ENCODE assay signal across 20 cellular contexts in genomic region chr2:77567723-77568122, GRCh38. TPM values are rescaled to one million over a fixed set of nuclear protein-coding genes. Genes with fewer than 3 reads are reported as not detected.
DNase-seq lines count a peak whose midpoint lies in the region; ATAC-seq, FAIRE-seq and TF ChIP-seq lines count a peak whose summit lies in the region.
"Had no signal": no experiment of that assay in that cellular context is flagged by ENCODE, and none has a peak within 500 bp of the region (broad histone marks: within the 10 kb centered on the region; RNA-seq: fewer than 3 reads in every experiment).

No MANE protein-coding gene starts in this region.

- DNase-seq in Panc1 (ENCODE audit: low read depth, low spot score) (no peak), HepG2 (ENCODE audit: low spot score) (no peak), retina (peak; percentile 35), NCI-H187 treated with DMSO at 0.1 percent for 48 hours (lab: John Stamatoyannopoulos, UW) (no peak), NCI-H2171 (lab: John Stamatoyannopoulos, UW) (no peak), RPMI8226 (no peak)
- DNase-seq: Calu3, DMS79 treated with DMSO at 0.1 percent for 48 hours, HCEC 1CT, NCI-H1436, NCI-H2029 treated with DMSO at 0.1 percent for 48 hours, NCI-H510A treated with DMSO at 0.1 percent for 48 hours, PC-9, SK-N-SH had no signal

- no peak overlapping the region for H2AFZ ChIP-seq in HepG2 (ENCODE audit: low read length)
- H2AFZ ChIP-seq: PC-9 had no signal

- TF ChIP-seq EP300 in HepG2 (IDR thresholded peaks at IDR 0.05; ENCODE audit: low read depth in 2 of 2, low read length in 2 of 2) (no peak), HepG2 (CRISPR knock-in tag; IDR thresholded peaks at IDR 0.05; ENCODE audit: borderline replicate concordance) (no peak)

- 0% methylated on average over 2 of the region's 2 CpGs for WGBS in HepG2 (ENCODE audit: low lambda C conversion rate)

- no peaks in the 10 kb centered on the region for H3K4me1 ChIP-seq in HEK293 (ENCODE audit: control insufficient read depth, insufficient read depth, low read length)
- H3K4me1 ChIP-seq in Panc1 (ENCODE audit: control insufficient read depth, insufficient read depth, low read length): no peaks in the 10 kb centered on the region
- H3K4me1 ChIP-seq in HepG2 (ENCODE audit: insufficient read depth, low read length): peaks cover 10% of the 10 kb centered on the region

- intact Hi-C loops in Panc1 (cut with micrococcal nuclease; ENCODE audit: unreplicated experiment): no loop called here
- intact Hi-C loops in HepG2 (cut with micrococcal nuclease; ENCODE audit: unreplicated experiment): no loop called here

- TF ChIP-seq CTCF in HEK293 (tag by site-specific recombination; IDR thresholded peaks at IDR 0.05) (no peak), Panc1 (IDR thresholded peaks at IDR 0.05) (no peak), HepG2 (CRISPR knock-in tag; IDR thresholded peaks at IDR 0.05) (no peak)

- H3K4me2 ChIP-seq in HepG2 (ENCODE audit: low read depth, low read length): no peak overlapping the region
- H3K4me2 ChIP-seq: PC-9, SK-N-SH had no signal

- H3K9ac ChIP-seq in HepG2 (ENCODE audit: insufficient read depth, low read depth, low read length): no peak overlapping the region
- H3K9ac ChIP-seq: SK-N-SH had no signal

- H3K9me3 ChIP-seq in HEK293 (ENCODE audit: control insufficient read depth, insufficient read depth, low read depth, low read length) (no peaks in the 10 kb centered on the region), Panc1 (ENCODE audit: control insufficient read depth, insufficient read depth, low read depth, low read length) (no peaks in the 10 kb centered on the region; the same call in 1 of the 2 replicates), HepG2 (ENCODE audit: low read length) (no peaks in the 10 kb centered on the region)
- H3K9me3 ChIP-seq: SK-N-SH had no signal

- H3K36me3 ChIP-seq in HEK293 (ENCODE audit: control insufficient read depth in 2 of 2, insufficient read depth in 1 of 2, low read length in 2 of 2): no peaks in the 10 kb centered on the region
- H3K36me3 ChIP-seq in Panc1 (ENCODE audit: control insufficient read depth, insufficient read depth, low read length): no peaks in the 10 kb centered on the region
- H3K36me3 ChIP-seq in HepG2 (replicated peaks in 1 of 2; ENCODE audit: control insufficient read depth in 1 of 2, insufficient read depth in 2 of 2, low read length in 2 of 2): no peaks in the 10 kb centered on the region

- no peaks in the 10 kb centered on the region for H4K20me1 ChIP-seq in HepG2 (ENCODE audit: insufficient read depth, low read length)

- H3K27ac ChIP-seq in HEK293 (ENCODE audit: extremely low read depth, low read depth, low read length) (no peak overlapping the region), Panc1 (ENCODE audit: low read length) (peak overlapping the region; percentile 40; the same call in 1 of the 2 replicates), HepG2 (ENCODE audit: extremely low read length, insufficient read depth, low read length) (no peak overlapping the region)
- H3K27ac ChIP-seq: HL-60, PC-9 had no signal

- POLR2A ChIA-PET in HEK293 (lab: Yijun Ruan, JAX): no interaction called here
- POLR2A ChIA-PET in Panc1 (lab: Charles Lee): no interaction called here
- POLR2A ChIA-PET in HepG2 (lab: Yijun Ruan, JAX): no interaction called here

- CTCF ChIA-PET in HEK293 (lab: Yijun Ruan, JAX) (no interaction called here), Panc1 (lab: Charles Lee) (no interaction called here), HepG2 (lab: Yijun Ruan, JAX; ENCODE audit: low intra/inter-chr PET ratio, low total read pairs) (no interaction called here)

- BruUV-seq in Panc1 (replicated peaks; lab: Mats Ljungman, UMichigan) (no TSS peak), HepG2 (replicated peaks; lab: Mats Ljungman, UMichigan) (no TSS peak)

- FAIRE-seq in HepG2 (lab: Jason Lieb, UNC): no peak
- FAIRE-seq: K562 had no signal

- H3K79me2 ChIP-seq in HepG2 (ENCODE audit: insufficient read depth, low read length): no peaks in the 10 kb centered on the region

- H3K27me3 ChIP-seq in Panc1 (ENCODE audit: control insufficient read depth, insufficient read depth, low read length): no peaks in the 10 kb centered on the region
- H3K27me3 ChIP-seq in HepG2 (ENCODE audit: control insufficient read depth in 1 of 2, insufficient read depth in 2 of 2, low read length in 2 of 2): no peaks in the 10 kb centered on the region

- TF ChIP-seq POLR2A in HepG2 (IDR thresholded peaks at IDR 0.05; ENCODE audit: insufficient read depth in 1 of 2, low read depth in 2 of 2, low read length in 2 of 2): no peak

- TF ChIP-seq RAD21 in HepG2 (CRISPR knock-in tag; IDR thresholded peaks at IDR 0.05): no peak

- H3K4me3 ChIP-seq in HEK293 (ENCODE audit: low read depth, low read length): no peak overlapping the region
- H3K4me3 ChIP-seq in Panc1 (ENCODE audit: low read depth in 2 of 2, low read length in 2 of 2): no peak overlapping the region
- no peak overlapping the region for H3K4me3 ChIP-seq in HepG2 (replicated peaks in 1 of 3; ENCODE audit: insufficient read depth in 1 of 3, low read depth in 2 of 3, low read length in 3 of 3)
- H3K4me3 ChIP-seq: K562, PC-9 had no signal

- in situ Hi-C loops in Panc1 (cut with HindIII; ENCODE audit: low pct_unique_long_range_greater_than_20kb, low sequenced_read_pairs): no loop called here
- in situ Hi-C loops in HepG2 (cut with HindIII; ENCODE audit: extremely low pct_ligation_motif_present, low pct_unique_long_range_greater_than_20kb): no loop called here

- ATAC-seq in Panc1: peak; percentile 80; the same call in 1 of the 2 replicates
- ATAC-seq in HepG2: peak; percentile 68; the same call in 2 of the 3 replicates
- ATAC-seq: K562, Right ventricle myocardium inferior had no signal

TF ChIP-seq in HEK293, 187 proteins besides CTCF, POLR2A, EP300 and RAD21 (continues in another document):
- TF ChIP-seq ZBTB17 (tag by site-specific recombination; IDR thresholded peaks at IDR 0.05) (0 out of 2 replicates have a peak, but pooled peaks have one; percentile 25), ZNF623 (tag by site-specific recombination; IDR thresholded peaks at IDR 0.05) (no peak), ZXDB (tag by site-specific recombination; IDR thresholded peaks at IDR 0.05) (peak; percentile 52), ZNF548 (tag by site-specific recombination; IDR thresholded peaks at IDR 0.05) (no peak), ZNF600 (tag by site-specific recombination; IDR thresholded peaks at IDR 0.05) (no peak), ZNF555 (tag by site-specific recombination; conservative IDR thresholded peaks at IDR 0.05) (no peak), ZNF544 (tag by site-specific recombination; IDR thresholded peaks at IDR 0.05) (no peak), ZNF561 (tag by site-specific recombination; IDR thresholded peaks at IDR 0.05; ENCODE audit: borderline replicate concordance) (0 out of 2 replicates have a peak, but pooled peaks have one; percentile 53), ZSCAN30 (tag by site-specific recombination; IDR thresholded peaks at IDR 0.05) (peak; percentile 84), ZNF777 (tag by site-specific recombination; IDR thresholded peaks at IDR 0.05; ENCODE audit: borderline replicate concordance) (no peak), SALL2 (tag by site-specific recombination; IDR thresholded peaks at IDR 0.05; ENCODE audit: borderline replicate concordance) (no peak)

TF ChIP-seq in HepG2, 621 proteins besides CTCF, POLR2A, EP300 and RAD21 (continues in another document):
- TF ChIP-seq BRF2 (CRISPR knock-in tag; IDR thresholded peaks at IDR 0.05) (no peak), ZNF781 (CRISPR knock-in tag; IDR thresholded peaks at IDR 0.05; ENCODE audit: borderline replicate concordance, not compliant biosample characterization) (no peak), CBX5 (CRISPR knock-in tag; IDR thresholded peaks at IDR 0.05; ENCODE audit: borderline replicate concordance) (no peak), MXI1 (IDR thresholded peaks at IDR 0.05; ENCODE audit: borderline replicate concordance, low read depth, low read length) (no peak), BRD4 (CRISPR knock-in tag; IDR thresholded peaks at IDR 0.05) (no peak), STAT5B (CRISPR knock-in tag; IDR thresholded peaks at IDR 0.05) (no peak), NFKBIZ (CRISPR knock-in tag; IDR thresholded peaks at IDR 0.05) (no peak), ZSCAN21 (CRISPR knock-in tag; IDR thresholded peaks at IDR 0.05; ENCODE audit: borderline replicate concordance) (no peak)

RNA-seq across cellular contexts. Expression of gene LRRTM4, which starts 45.5 kb away (rescaled TPM):
- total RNA-seq in Panc1 (2021; ENCODE audit: unreplicated experiment) (0.23 TPM), HepG2 (2016; rRNA removed; fragmentation: Illumina TruSeq; extraction: Trizol) (0.62 and 1.2 TPM in 2 replicates)
- polyA plus RNA-seq in Panc1 (2012; ENCODE audit: insufficient read length): 0.29 TPM
- 1.3 and 2.1 TPM in 2 replicates for total RNA-seq in HepG2 (2016; cell fraction: cytosol; rRNA removed; fragmentation: Illumina TruSeq; extraction: Trizol; ENCODE audit: low read depth)
- total RNA-seq in HepG2 (2016; cell fraction: insoluble cytoplasmic fraction; rRNA removed; fragmentation: Illumina TruSeq; extraction: Trizol): 0.95 and 1.2 TPM in 2 replicates
- total RNA-seq in HepG2 (2016; cell fraction: membrane; rRNA removed; fragmentation: Illumina TruSeq; extraction: Trizol): 3.0 and 3.6 TPM in 2 replicates
- total RNA-seq in HepG2 (2016; cell fraction: nucleus; rRNA removed; fragmentation: Illumina TruSeq; extraction: Trizol): 3.2 and 4.2 TPM in 2 replicates
- 1.2 TPM in 2 replicates for polyA plus RNA-seq in HepG2 (2011; rRNA removed)
- polyA plus RNA-seq in HepG2 (2011; cell fraction: cytosol; rRNA removed): 0.41 and 0.42 TPM in 2 replicates
- polyA plus RNA-seq in HepG2 (2011; cell fraction: nucleus; rRNA removed): 7.3 and 7.6 TPM in 2 replicates
- polyA plus RNA-seq in HepG2 (2012): 0.29 and 0.58 TPM in 2 replicates
- 0.03 TPM in 2 replicates for polyA plus RNA-seq in HepG2 (2016; cell fraction: cytosol; fragmentation: Illumina TruSeq; extraction: Trizol; ENCODE audit: low read depth)
- 0.33 and 0.40 TPM in 2 replicates for polyA plus RNA-seq in HepG2 (2016; cell fraction: insoluble cytoplasmic fraction; fragmentation: Illumina TruSeq; extraction: Trizol; ENCODE audit: low read depth)
- polyA plus RNA-seq in HepG2 (2016; cell fraction: membrane; fragmentation: Illumina TruSeq; extraction: Trizol; ENCODE audit: low read depth): 0.13 TPM in 1 of 2 replicates, not detected in the other
- 0.49 and 0.52 TPM in 2 replicates for polyA plus RNA-seq in HepG2 (2016; cell fraction: nucleus; fragmentation: Illumina TruSeq; extraction: Trizol; ENCODE audit: insufficient read depth, low read depth)
- 2.4 and 15.7 TPM in 2 replicates for polyA minus RNA-seq in HepG2 (2011; rRNA and poly(A)+ RNA removed; ENCODE audit: low replicate concordance)
- polyA minus RNA-seq in HepG2 (2011; cell fraction: cytosol; rRNA and poly(A)+ RNA removed): 2.3 and 3.3 TPM in 2 replicates
- 84.2 and 111 TPM in 2 replicates for polyA minus RNA-seq in HepG2 (2011; cell fraction: nucleus; rRNA and poly(A)+ RNA removed)
- total RNA-seq: Calu3, G401 had no signal
- polyA plus RNA-seq: CD14-positive monocyte had no signal

Comparison
In these comparisons a context has a peak if more than half of its experiments do, and no peak if none do; other contexts are left out.
1. Of the 63 proteins assayed by ChIP-seq in both HepG2 and HEK293: peak only in HepG2: none; only in HEK293: MZF1, PRDM4, TCF7L2, ZBTB44, ZNF18 and ZSCAN30; in both: none; in neither: 57.